Comparison of ENCODE assay signal across 27 cellular contexts in the genomic region with DNA sequence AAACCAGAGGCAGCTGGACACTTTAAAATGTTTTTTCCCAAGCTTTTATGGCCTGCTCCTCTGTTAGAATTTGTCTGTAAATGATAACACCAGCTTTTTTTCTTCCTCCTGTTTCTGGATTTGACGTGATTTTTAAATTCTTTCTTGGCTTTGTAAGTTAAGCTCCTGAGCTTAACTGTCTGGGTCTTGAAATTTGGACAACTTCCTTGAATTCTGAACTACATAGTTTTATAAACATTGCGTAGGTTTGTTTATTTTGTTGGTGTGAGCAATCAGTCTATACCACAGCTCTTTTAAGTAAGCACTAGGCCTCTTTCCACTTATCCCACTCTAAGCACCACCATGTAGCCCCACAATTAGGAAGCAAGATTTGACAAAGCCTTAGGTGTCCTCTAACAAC.
DNase-seq lines count a peak whose midpoint lies in the region; ATAC-seq and TF ChIP-seq lines count a peak whose summit lies in the region.
"Had no signal": no experiment of that assay in that cellular context is flagged by ENCODE, and none has a peak within 500 bp of the region (broad histone marks: within the 10 kb centered on the region; RNA-seq: fewer than 3 reads in every experiment).

No MANE protein-coding gene starts in this region.

- intact Hi-C loops in left ventricle myocardium inferior (cut with micrococcal nuclease) (no loop called here), cardiac septum (cut with DNase I) (no loop called here)

- H3K4me1 Mint-ChIP-seq in progenitor cell of endocrine pancreas (ENCODE audit: low read depth), result no peaks in the 10 kb centered on the region
- no peaks in the 10 kb centered on the region for H3K4me1 Mint-ChIP-seq in effector memory CD8-positive, alpha-beta T cell (ENCODE audit: low read depth in 2 of 2)
- H3K4me1 Mint-ChIP-seq: activated CD4-positive, alpha-beta T cell treated with anti-CD3 and anti-CD28 coated beads, Interleukin-2, amount 10 ng/mL, durations not matched to agents 24 days and 14 days had no signal

- H3K4me3 Mint-ChIP-seq in progenitor cell of endocrine pancreas (ENCODE audit: low read depth), result no peak overlapping the region
- H3K4me3 Mint-ChIP-seq in effector memory CD8-positive, alpha-beta T cell, result no peak overlapping the region
- H3K4me3 Mint-ChIP-seq: activated CD4-positive, alpha-beta T cell treated with anti-CD3 and anti-CD28 coated beads, Interleukin-2, amount 10 ng/mL, durations not matched to agents 24 days and 14 days; activated T-helper 1 cell treated with anti-CD3 and anti-CD28 coated beads, Interleukin-12 subunit alpha, Interleukin-12 subunit beta, Interleukin-2, Interleukin-4 antibody, amounts not matched to agents 30 ng/mL and 10 ng/mL and 1 ng/mL, durations not matched to agents 14 hours and 24 hours and 36 hours; CD8-positive, alpha-beta memory T cell; naive thymus-derived CD8-positive, alpha-beta T cell had no signal

- no peak overlapping the region for H3K4me3 ChIP-seq in left ventricle myocardium inferior
- H3K4me3 ChIP-seq in fibroblast of mammary gland (ENCODE audit: control insufficient read depth, low read depth, low read length), result no peak overlapping the region
- H3K4me3 ChIP-seq: PC-9, thyroid gland had no signal

- no peaks in the 10 kb centered on the region for H3K27me3 ChIP-seq in left ventricle myocardium inferior (ENCODE audit: low read depth)
- H3K27me3 ChIP-seq: thyroid gland had no signal

- peaks cover 26% of the 10 kb centered on the region for H3K4me1 ChIP-seq in left ventricle myocardium inferior
- H3K4me1 ChIP-seq: thyroid gland had no signal

- peaks cover 13% of the 10 kb centered on the region for H3K9me3 ChIP-seq in left ventricle myocardium inferior (replicated peaks)
- H3K9me3 ChIP-seq: thyroid gland had no signal

- H3K27ac ChIP-seq in left ventricle myocardium inferior (replicated peaks), result peak overlapping the region; percentile 52
- H3K27ac ChIP-seq: PC-9, thyroid gland, WERI-Rb-1 had no signal

- peaks cover 18% of the 10 kb centered on the region for H3K9me3 Mint-ChIP-seq in progenitor cell of endocrine pancreas (ENCODE audit: low read depth)
- peaks cover 0 to 8% of the 10 kb centered on the region in 2 donors for H3K9me3 Mint-ChIP-seq in effector memory CD8-positive, alpha-beta T cell

- no peak for ATAC-seq in effector memory CD8-positive, alpha-beta T cell (replicated peaks)
- no peak for ATAC-seq in GM19467 (IDR thresholded peaks at IDR 0.05; ENCODE audit: unreplicated experiment)
- ATAC-seq: naive thymus-derived CD8-positive, alpha-beta T cell; right cardiac atrium had no signal

- peak overlapping the region; percentile 12 for H3K27ac Mint-ChIP-seq in progenitor cell of endocrine pancreas
- H3K27ac Mint-ChIP-seq in effector memory CD8-positive, alpha-beta T cell, result no peak overlapping the region
- H3K27ac Mint-ChIP-seq: activated CD4-positive, alpha-beta T cell treated with anti-CD3 and anti-CD28 coated beads, Interleukin-2, amount 10 ng/mL, durations not matched to agents 24 days and 14 days; activated T-helper 1 cell treated with anti-CD3 and anti-CD28 coated beads, Interleukin-12 subunit alpha, Interleukin-12 subunit beta, Interleukin-2, Interleukin-4 antibody, amounts not matched to agents 30 ng/mL and 10 ng/mL and 1 ng/mL, durations not matched to agents 14 hours and 24 hours and 36 hours; CD8-positive, alpha-beta memory T cell; naive thymus-derived CD8-positive, alpha-beta T cell had no signal

- TF ChIP-seq CTCF in left ventricle myocardium inferior (IDR thresholded peaks at IDR 0.05; ENCODE audit: borderline replicate concordance) (no peak), fibroblast of mammary gland (conservative IDR thresholded peaks at IDR 0.05; ENCODE audit: control insufficient read depth, insufficient read depth, low read depth, low read length) (no peak), progenitor cell of endocrine pancreas (IDR thresholded peaks at IDR 0.05; ENCODE audit: unreplicated experiment) (no peak), GM20000 (IDR thresholded peaks at IDR 0.05; ENCODE audit: extremely low read depth, missing control alignments) (no peak)

- H3K36me3 Mint-ChIP-seq in progenitor cell of endocrine pancreas (ENCODE audit: insufficient read depth), result no peaks in the 10 kb centered on the region
- no peaks in the 10 kb centered on the region for H3K36me3 Mint-ChIP-seq in effector memory CD8-positive, alpha-beta T cell (ENCODE audit: insufficient read depth)
- H3K36me3 Mint-ChIP-seq: CD8-positive, alpha-beta memory T cell; naive thymus-derived CD8-positive, alpha-beta T cell had no signal

- H3K36me3 ChIP-seq in left ventricle myocardium inferior, result no peaks in the 10 kb centered on the region
- H3K36me3 ChIP-seq: thyroid gland, WERI-Rb-1 had no signal

- H3K27me3 Mint-ChIP-seq in progenitor cell of endocrine pancreas, result no peaks in the 10 kb centered on the region
- H3K27me3 Mint-ChIP-seq in effector memory CD8-positive, alpha-beta T cell, result no peaks in the 10 kb centered on the region
- H3K27me3 Mint-ChIP-seq: activated CD4-positive, alpha-beta T cell treated with anti-CD3 and anti-CD28 coated beads, Interleukin-2, amount 10 ng/mL, durations not matched to agents 24 days and 14 days had no signal

- DNase-seq in left ventricle myocardium inferior (no peak), cardiac septum (ENCODE audit: low spot score) (no peak), fibroblast of mammary gland (ENCODE audit: low read depth) (peak; percentile 7), progenitor cell of endocrine pancreas (ENCODE audit: low spot score, unreplicated experiment) (no peak), GM20000 (ENCODE audit: low spot score) (no peak), putamen (ENCODE audit: low spot score) (no peak)
- DNase-seq in effector memory CD8-positive, alpha-beta T cell, result no peak
- DNase-seq: activated CD4-positive, alpha-beta T cell treated with anti-CD3 and anti-CD28 coated beads, Interleukin-2, amount 10 ng/mL, durations not matched to agents 24 days and 14 days; activated naive CD4-positive, alpha-beta T cell treated with anti-CD3 and anti-CD28 coated beads, Interleukin-2, amount 50 U/mL, for 16 hours; AML-193; anterior cingulate cortex; CD8-positive, alpha-beta memory T cell; DMS53; Kasumi-1; naive thymus-derived CD8-positive, alpha-beta T cell; NCI-H1092; NCI-H187; NCI-H2171 treated with DMSO at 0.1 percent for 48 hours; NCI-H524; PC-9; right cardiac atrium; Right ventricle myocardium superior; stimulated activated naive CD4-positive, alpha-beta T cell treated with Interleukin-2 at 50 U/mL for 16 hours; thyroid gland; WERI-Rb-1 had no signal
